ENCODE assay signal across 1 cellular context in the genomic region with DNA sequence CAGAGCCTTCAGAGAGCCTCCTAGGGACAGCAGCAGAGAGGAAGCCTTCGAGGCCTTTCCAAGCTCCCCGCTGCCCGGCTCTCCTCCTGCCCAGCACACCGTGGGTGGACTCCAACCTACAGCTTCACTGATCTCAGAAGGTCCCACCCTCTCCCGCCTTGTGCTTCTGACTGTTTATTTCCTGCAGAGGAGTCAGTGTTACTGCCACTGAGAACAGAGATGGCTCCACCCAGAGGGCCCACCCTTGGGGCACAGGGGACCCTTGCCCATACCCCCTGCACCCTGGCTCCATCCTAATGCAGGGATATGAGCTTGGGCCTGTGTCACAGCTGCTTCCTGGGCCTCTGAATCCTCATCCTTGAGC.
TF ChIP-seq lines count a peak whose summit lies in the region.

No MANE protein-coding gene starts in this region.

TF ChIP-seq in K562, 482 proteins besides CTCF, POLR2A, EP300 and RAD21 (continued from another document):
- TF ChIP-seq, protein P1, sequence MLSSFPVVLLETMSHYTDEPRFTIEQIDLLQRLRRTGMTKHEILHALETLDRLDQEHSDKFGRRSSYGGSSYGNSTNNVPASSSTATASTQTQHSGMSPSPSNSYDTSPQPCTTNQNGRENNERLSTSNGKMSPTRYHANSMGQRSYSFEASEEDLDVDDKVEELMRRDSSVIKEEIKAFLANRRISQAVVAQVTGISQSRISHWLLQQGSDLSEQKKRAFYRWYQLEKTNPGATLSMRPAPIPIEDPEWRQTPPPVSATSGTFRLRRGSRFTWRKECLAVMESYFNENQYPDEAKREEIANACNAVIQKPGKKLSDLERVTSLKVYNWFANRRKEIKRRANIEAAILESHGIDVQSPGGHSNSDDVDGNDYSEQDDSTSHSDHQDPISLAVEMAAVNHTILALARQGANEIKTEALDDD (IDR thresholded peaks at IDR 0.05): no peak
- no peak for TF ChIP-seq HMG20B (CRISPR knock-in tag; IDR thresholded peaks at IDR 0.05)
- TF ChIP-seq ZNF444 (CRISPR knock-in tag; IDR thresholded peaks at IDR 0.05): no peak
- TF ChIP-seq HDAC2 (IDR thresholded peaks at IDR 0.05): no peak
- TF ChIP-seq ZNF24 (IDR thresholded peaks at IDR 0.05): no peak
- TF ChIP-seq ATF3 (IDR thresholded peaks at IDR 0.05): no peak
- no peak for TF ChIP-seq ATF3 (CRISPR knock-in tag; conservative IDR thresholded peaks at IDR 0.05)
- no peak for TF ChIP-seq HNRNPK (IDR thresholded peaks at IDR 0.05; ENCODE audit: low read depth, low read length, poor library complexity, severe bottlenecking)
- no peak for TF ChIP-seq TRIM28 (IDR thresholded peaks at IDR 0.05)
- TF ChIP-seq ELK1 (CRISPR knock-in tag; IDR thresholded peaks at IDR 0.05): no peak
- TF ChIP-seq ZNF717 (CRISPR knock-in tag; IDR thresholded peaks at IDR 0.05): no peak
- no peak for TF ChIP-seq DDX20 (tag; IDR thresholded peaks at IDR 0.05; ENCODE audit: low read depth)
- TF ChIP-seq ARNT (IDR thresholded peaks at IDR 0.05): no peak
- no peak for TF ChIP-seq ZNF274 (IDR thresholded peaks at IDR 0.05; ENCODE audit: borderline replicate concordance, low read depth, low read length)
TF ChIP-seq in K562: peak in this region for 0.
